8 cellular contexts compared by ENCODE assay signal in the genomic region with DNA sequence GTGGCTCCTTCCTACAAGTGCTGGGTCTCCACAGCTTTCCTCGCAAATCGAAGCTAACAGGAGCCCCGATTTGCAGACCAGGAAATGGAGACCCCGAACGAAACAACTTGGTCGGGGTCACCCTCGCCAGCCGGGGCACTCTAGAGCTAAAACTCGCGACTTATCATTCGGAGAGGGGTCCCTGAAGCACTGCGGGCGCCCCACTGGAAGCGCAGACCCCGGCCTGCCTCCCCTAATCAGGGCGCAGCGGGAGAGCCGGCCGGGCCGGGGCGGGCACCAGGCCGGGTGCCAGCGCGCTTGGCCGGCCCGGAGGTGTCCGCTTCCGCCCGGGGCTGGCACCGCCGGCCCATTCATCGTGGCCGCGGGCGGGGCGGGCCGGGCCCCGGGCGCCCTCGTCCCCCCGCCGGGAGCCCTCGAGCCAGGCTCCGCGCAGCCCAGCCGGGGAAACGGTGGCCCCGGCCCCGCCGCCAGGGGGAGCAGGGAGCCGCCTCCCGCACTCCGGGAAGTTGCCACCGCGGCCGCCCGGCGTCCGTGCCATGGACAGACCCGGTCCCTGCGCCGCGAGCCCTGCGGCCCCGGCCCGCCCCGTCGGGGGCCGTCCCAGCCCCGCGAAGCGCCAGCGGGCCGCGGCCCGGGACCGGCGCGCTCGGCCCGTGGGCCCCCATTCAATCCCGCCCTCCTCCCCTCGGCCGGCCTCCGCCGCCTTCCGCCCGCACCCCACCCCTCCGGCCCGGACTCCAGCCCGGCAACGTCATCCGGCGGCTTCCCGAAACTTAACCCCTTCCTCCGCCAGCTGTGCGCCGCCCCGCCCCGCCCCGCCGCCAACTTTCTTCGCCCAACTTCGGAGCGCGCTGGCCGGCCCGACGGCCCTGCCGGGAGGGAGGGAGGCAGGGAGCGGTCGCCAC. TPM values are rescaled to one million over a fixed set of nuclear protein-coding genes. Genes with fewer than 3 reads are reported as not detected.
A peak's percentile ranks its signal among the peaks of the same experiment; 100 is the strongest.
DNase-seq lines count a peak whose midpoint lies in the region; ATAC-seq, FAIRE-seq and TF ChIP-seq lines count a peak whose summit lies in the region.

No MANE protein-coding gene starts in this region.

- H2BK15ac ChIP-seq in H1 (ENCODE audit: low read length) (no peak overlapping the region), mesendoderm (replicated peaks; ENCODE audit: low read depth) (no peak overlapping the region)

- no peaks in the 10 kb centered on the region for H3K27me3 ChIP-seq in H1 (replicated peaks in 1 of 4; ENCODE audit: control insufficient read depth in 3 of 4, extremely low read depth in 1 of 4, insufficient read depth in 3 of 4, low read length in 3 of 4)
- H3K27me3 ChIP-seq in mesendoderm (ENCODE audit: insufficient read depth, low read length, poor library complexity), result no peaks in the 10 kb centered on the region

- H3K4ac ChIP-seq in H1 (replicated peaks; ENCODE audit: insufficient read length, low read depth, low read length) (no peak overlapping the region), mesendoderm (ENCODE audit: low read depth, low read length) (peak overlapping the region; percentile 98)

- H3K23ac ChIP-seq in H1 (ENCODE audit: insufficient read length), result no peak overlapping the region
- peak overlapping the region; percentile 80 for H3K23ac ChIP-seq in mesendoderm (ENCODE audit: low read length)

- no peak overlapping the region for H4K91ac ChIP-seq in H1 (replicated peaks; ENCODE audit: insufficient read length, low read length)

- H3K56ac ChIP-seq in H1 (replicated peaks; ENCODE audit: insufficient read length, low read depth, low read length), result no peak overlapping the region
- H3K56ac ChIP-seq in mesendoderm (ENCODE audit: low read length), result peak overlapping the region; percentile 96

- CTCF ChIA-PET in AG04449 (lab: Yijun Ruan, JAX), result interaction anchor here (0.9 to 9.2 kb wide), 35 partner anchors 8 to 316 kb away, joined by 3 to 140 read pairs (median 5); a partner anchor contains a TSS
- CTCF ChIA-PET in H1 (lab: Charles Lee; ENCODE audit: partially characterized antibody), result interaction anchor here (0.6 to 4.0 kb wide), 20 partner anchors 10 to 257 kb away, joined by 3 to 24 read pairs (median 4); no protein-coding TSS in a partner anchor

- peaks cover 16% of the 10 kb centered on the region for H3K79me1 ChIP-seq in H1 (ENCODE audit: low read depth, low read length)
- H3K79me1 ChIP-seq in mesendoderm (ENCODE audit: low read length), result peaks cover 9% of the 10 kb centered on the region

- peak overlapping the region; percentile 86 to 95 for H3K4me2 ChIP-seq in H1 (ENCODE audit: insufficient read depth in 1 of 2, low read depth in 2 of 2, low read length in 2 of 2)
- peak overlapping the region; percentile 97 for H3K4me2 ChIP-seq in mesendoderm (ENCODE audit: low read length)

- peaks cover 10% of the 10 kb centered on the region; the same call in 1 of the 2 replicates for H3K23me2 ChIP-seq in H1 (ENCODE audit: low read depth, low read length)

- ATAC-seq in GM18517 (IDR thresholded peaks at IDR 0.05; ENCODE audit: unreplicated experiment) (peak; percentile 41), HG03066 (IDR thresholded peaks at IDR 0.05; ENCODE audit: low read depth, unreplicated experiment) (peak; percentile 33)

- H3K4me3 ChIP-seq in AG04449 (ENCODE audit: low read depth, low read length) (peak overlapping the region; percentile 80), H1 (ENCODE audit: extremely low read depth in 1 of 4, insufficient read depth in 2 of 4, low read depth in 3 of 4, low read length in 4 of 4) (peak overlapping the region; percentile 87 to 96 (median 94)), mesendoderm (ENCODE audit: low read length) (peak overlapping the region; percentile 86)

- POLR2A ChIA-PET in AG04449 (lab: Yijun Ruan, JAX), result interaction anchor here (1.1 to 2.9 kb wide), 13 partner anchors 15 to 287 kb away, joined by 3 to 35 read pairs (median 8); a partner anchor contains a TSS
- POLR2A ChIA-PET in H1 (lab: Charles Lee; ENCODE audit: partially characterized antibody), result interaction anchor here (1.3 to 3.6 kb wide), 9 partner anchors 17 to 288 kb away, joined by 3 to 19 read pairs (median 4); a partner anchor contains a TSS

- H2AK5ac ChIP-seq in H1 (ENCODE audit: low read depth, low read length) (no peak overlapping the region), mesendoderm (ENCODE audit: low read length) (no peak overlapping the region)

- H3K27ac ChIP-seq in H1 (ENCODE audit: low read depth, low read length) (peak overlapping the region; percentile 14; the same call in 1 of the 2 replicates), mesendoderm (ENCODE audit: low read depth, low read length) (peak overlapping the region; percentile 95)

- FAIRE-seq in H1 (lab: Jason Lieb, UNC), result no peak

- DNase-seq in AG04449 (ENCODE audit: low read depth, low spot score), result no peak
- peak; percentile 47 for DNase-seq in NCI-H774 (lab: John Stamatoyannopoulos, UW)
- DNase-seq in activated CD8-positive, alpha-beta memory T cell treated with anti-CD3 and anti-CD28 coated beads for 48 hours (ENCODE audit: low read depth in 2 of 3, low spot score in 2 of 3), result peak; percentile 58 to 61 (median 61)
- DNase-seq in H1 (ENCODE audit: low read depth in 1 of 2, low spot score in 2 of 2), result peak in 1 of 2 experiments; percentile 92
- DNase-seq in mesendoderm, result peak; percentile 80
- DNase-seq in stimulated activated CD8-positive, alpha-beta memory T cell treated with anti-CD3 and anti-CD28 coated beads, Interleukin-12 subunit alpha, Interleukin-12 subunit beta, amount 100 ng/mL, for 4 hours (ENCODE audit: low read depth), result peak; percentile 67

- TF ChIP-seq RAD21 in H1 (IDR thresholded peaks at IDR 0.05 in 1 of 2, conservative IDR thresholded peaks at IDR 0.05 in 1 of 2; ENCODE audit: low read depth in 2 of 2, low read length in 2 of 2), result peak; percentile 56 to 77

- peak in 1 of 2 experiments; percentile 51; a peak in 1 of 3 replicates for TF ChIP-seq EP300 in H1 (IDR thresholded peaks at IDR 0.05; ENCODE audit: borderline replicate concordance in 1 of 2, low read depth in 2 of 2, low read length in 2 of 2)

- H3K18ac ChIP-seq in H1 (ENCODE audit: extremely low read depth, low read length) (no peak overlapping the region; the same call in 1 of the 2 replicates), mesendoderm (ENCODE audit: low read length) (peak overlapping the region; percentile 96)

- H2AFZ ChIP-seq in H1 (ENCODE audit: low read length), result no peak overlapping the region

- H4K5ac ChIP-seq in H1 (ENCODE audit: insufficient read length, low read depth, low read length), result no peak overlapping the region
- no peak overlapping the region for H4K5ac ChIP-seq in mesendoderm (ENCODE audit: low read length)

- TF ChIP-seq POLR2A in H1 (IDR thresholded peaks at IDR 0.05; ENCODE audit: control extremely low read depth in 1 of 2, low read depth in 2 of 2, low read length in 2 of 2), result no peak

- H2BK5ac ChIP-seq in H1 (ENCODE audit: low read depth, low read length), result peak overlapping the region; percentile 55; the same call in 1 of the 2 replicates
- H2BK5ac ChIP-seq in mesendoderm (ENCODE audit: low read length), result peak overlapping the region; percentile 78

- peaks cover 8 to 15% of the 10 kb centered on the region in 2 experiments for H4K20me1 ChIP-seq in H1 (replicated peaks in 1 of 2; ENCODE audit: control insufficient read depth in 1 of 2, insufficient read depth in 2 of 2, low read length in 2 of 2)

- H4K8ac ChIP-seq in H1 (ENCODE audit: extremely low read depth, insufficient read depth, low read length) (peak overlapping the region; percentile 64), mesendoderm (ENCODE audit: low read depth, low read length) (no peak overlapping the region)

- peak overlapping the region in 2 of 4 experiments; percentile 47 to 89; a peak in 5 of 7 replicates for H3K9ac ChIP-seq in H1 (replicated peaks in 1 of 4; ENCODE audit: extremely low read depth in 1 of 4, low read depth in 3 of 4, low read length in 3 of 4)
- peak overlapping the region; percentile 94 for H3K9ac ChIP-seq in mesendoderm (ENCODE audit: low read length)

- H2BK120ac ChIP-seq in H1 (replicated peaks; ENCODE audit: low read depth, low read length), result no peak overlapping the region
- peak overlapping the region; percentile 46 for H2BK120ac ChIP-seq in mesendoderm (ENCODE audit: low read depth, low read length)

- H3K79me2 ChIP-seq in H1 (ENCODE audit: control insufficient read depth in 1 of 2, insufficient read depth in 2 of 2, low read length in 2 of 2), result peaks cover 17 to 47% of the 10 kb centered on the region in 2 experiments
- H3K79me2 ChIP-seq in mesendoderm (ENCODE audit: control insufficient read depth, insufficient read depth, low read length), result peaks cover 46% of the 10 kb centered on the region

- no peak overlapping the region for H2BK20ac ChIP-seq in H1 (ENCODE audit: low read length)

- no peaks in the 10 kb centered on the region for H3K9me3 ChIP-seq in H1 (ENCODE audit: insufficient read depth in 2 of 2, low read depth in 1 of 2, low read length in 1 of 2)

- peaks cover 0 to 8% (median 1%) of the 10 kb centered on the region in 4 experiments; a peak in 3 of 8 replicates for H3K36me3 ChIP-seq in H1 (ENCODE audit: control insufficient read depth in 2 of 4, insufficient read depth in 4 of 4, low read length in 3 of 4)
- no peaks in the 10 kb centered on the region for H3K36me3 ChIP-seq in mesendoderm (ENCODE audit: control insufficient read depth, insufficient read depth, low read length)

- 2% methylated on average over 26 of the region's 112 CpGs; no CpG with 5 or more reads in 1 of the 2 experiments for WGBS in H1 (ENCODE audit: extremely low coverage in 1 of 2, insufficient coverage in 1 of 2, insufficient read length in 1 of 2, insufficient replicate concordance in 2 of 2, low coverage in 1 of 2, low lambda C conversion rate in 2 of 2, missing lambda C conversion rate in 1 of 2), 2 experiments
- WGBS in mesendoderm (ENCODE audit: extremely low coverage, insufficient coverage, low lambda C conversion rate), result no CpG with 5 or more reads among the region's 112 CpGs

- H3K14ac ChIP-seq in H1 (ENCODE audit: insufficient read length), result no peak overlapping the region

- TF ChIP-seq CTCF in AG04449 (IDR thresholded peaks at IDR 0.05; ENCODE audit: insufficient read depth, low read length, missing control alignments) (peak; percentile 81), H1 (IDR thresholded peaks at IDR 0.05; ENCODE audit: control extremely low read depth in 1 of 3, insufficient read depth in 1 of 3, low read depth in 1 of 3, low read length in 3 of 3) (peak; percentile 62 to 89 (median 77))

- H2BK12ac ChIP-seq in H1 (ENCODE audit: low read depth, low read length), result no peak overlapping the region

- H3K4me1 ChIP-seq in H1 (replicated peaks in 1 of 4; ENCODE audit: control insufficient read depth in 3 of 4, insufficient read depth in 4 of 4, low read length in 3 of 4) (peaks cover 6 to 12% (median 9%) of the 10 kb centered on the region in 4 experiments; a peak in 6 of 7 replicates), mesendoderm (ENCODE audit: control insufficient read depth, low read depth, low read length) (peaks cover 7% of the 10 kb centered on the region)

RNA-seq across cellular contexts. Expression of a gene that starts 1.0 kb away (rescaled TPM):
- total RNA-seq in H1 (2021; fragmentation: NEBNext Ultra II Directional; extraction: Animal tissue kit (Norgen Biotek cat#: 25700)), result 153 and 157 TPM in 2 replicates
- 15.9 and 20.2 TPM in 2 replicates for polyA plus RNA-seq in H1 (2011; rRNA removed)
- polyA plus RNA-seq in H1 (2011; cell fraction: cytosol; rRNA removed), result 37.4 TPM
- polyA plus RNA-seq in H1 (2011; cell fraction: nucleus; rRNA removed), result 71.6 TPM
- 82.9 to 111 TPM (median 107 TPM) in 4 replicates for polyA plus RNA-seq in H1 (2012, experiment 1 of 2)
- polyA plus RNA-seq in H1 (2012, experiment 2 of 2), result 24.2 TPM
- polyA plus RNA-seq in H1 (2013, experiment 1 of 2), result 178 TPM
- 185 TPM for polyA plus RNA-seq in H1 (2013, experiment 2 of 2)
- polyA minus RNA-seq in H1 (2011; rRNA and poly(A)+ RNA removed), result 25.7 and 32.9 TPM in 2 replicates
- polyA minus RNA-seq in H1 (2011; cell fraction: cytosol; rRNA and poly(A)+ RNA removed), result 45.1 TPM
- polyA minus RNA-seq in H1 (2011; cell fraction: nucleus; rRNA and poly(A)+ RNA removed), result 40.6 TPM
- polyA plus RNA-seq in mesendoderm (2013, experiment 1 of 2), result 99.7 TPM
- 101 TPM for polyA plus RNA-seq in mesendoderm (2013, experiment 2 of 2)

RNA-seq across cellular contexts. Expression of a gene that starts 18.7 kb away (rescaled TPM):
- not detected in 2 replicates for total RNA-seq in H1 (2021; fragmentation: NEBNext Ultra II Directional; extraction: Animal tissue kit (Norgen Biotek cat#: 25700))
- not detected in 2 replicates for polyA plus RNA-seq in H1 (2011; rRNA removed)
- not detected for polyA plus RNA-seq in H1 (2011; cell fraction: cytosol; rRNA removed)
- not detected for polyA plus RNA-seq in H1 (2011; cell fraction: nucleus; rRNA removed)
- polyA plus RNA-seq in H1 (2012, experiment 1 of 2), result not detected in 4 replicates
- not detected for polyA plus RNA-seq in H1 (2012, experiment 2 of 2)
- not detected for polyA plus RNA-seq in H1 (2013, experiment 1 of 2)
- polyA plus RNA-seq in H1 (2013, experiment 2 of 2), result not detected
- polyA minus RNA-seq in H1 (2011; rRNA and poly(A)+ RNA removed), result not detected in 2 replicates
- polyA minus RNA-seq in H1 (2011; cell fraction: cytosol; rRNA and poly(A)+ RNA removed), result not detected
- polyA minus RNA-seq in H1 (2011; cell fraction: nucleus; rRNA and poly(A)+ RNA removed), result not detected
- polyA plus RNA-seq in mesendoderm (2013, experiment 1 of 2), result not detected
- polyA plus RNA-seq in mesendoderm (2013, experiment 2 of 2), result not detected
